1 cellular context compared by ENCODE assay signal in the genomic region with DNA sequence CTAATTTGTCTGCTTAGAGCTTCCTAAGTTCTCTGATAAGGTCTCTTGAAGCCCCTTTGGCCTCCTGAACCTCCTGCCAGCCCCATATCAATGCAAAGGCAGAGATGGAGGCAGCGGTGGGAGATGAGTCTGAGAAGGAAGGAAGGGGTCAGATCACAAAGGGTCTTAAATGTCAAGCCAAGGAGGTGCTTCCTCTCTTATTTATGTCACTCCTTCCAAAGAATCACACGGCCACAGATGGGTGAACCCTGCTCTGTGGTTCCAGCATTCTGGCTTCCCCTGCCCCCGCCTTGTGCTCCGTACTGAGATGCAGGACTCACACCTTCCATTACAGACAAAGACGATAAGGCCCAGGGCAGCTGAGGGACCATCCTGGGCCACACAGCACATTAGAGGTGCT.
TF ChIP-seq lines count a peak whose summit lies in the region.

No MANE protein-coding gene starts in this region.

TF ChIP-seq in SK-N-SH, 30 proteins besides CTCF, POLR2A, EP300 and RAD21 (continued from another document):
- TF ChIP-seq FOSL2 (IDR thresholded peaks at IDR 0.05; ENCODE audit: borderline replicate concordance, low read depth) (no peak), YY1 (IDR thresholded peaks at IDR 0.05; ENCODE audit: low read depth) (no peak), RCOR1 (IDR thresholded peaks at IDR 0.05; ENCODE audit: low read length) (no peak), CHD2 (IDR thresholded peaks at IDR 0.05; ENCODE audit: low read length, partially characterized antibody) (no peak), FOXM1 (IDR thresholded peaks at IDR 0.05; ENCODE audit: low read depth) (no peak), JUND (IDR thresholded peaks at IDR 0.05) (no peak), MAX (IDR thresholded peaks at IDR 0.05; ENCODE audit: low read depth) (no peak), MXI1 (IDR thresholded peaks at IDR 0.05; ENCODE audit: low read depth, low read length) (no peak), FOXJ3 (CRISPR knock-in tag; IDR thresholded peaks at IDR 0.05) (no peak)
- TF ChIP-seq, protein P1, sequence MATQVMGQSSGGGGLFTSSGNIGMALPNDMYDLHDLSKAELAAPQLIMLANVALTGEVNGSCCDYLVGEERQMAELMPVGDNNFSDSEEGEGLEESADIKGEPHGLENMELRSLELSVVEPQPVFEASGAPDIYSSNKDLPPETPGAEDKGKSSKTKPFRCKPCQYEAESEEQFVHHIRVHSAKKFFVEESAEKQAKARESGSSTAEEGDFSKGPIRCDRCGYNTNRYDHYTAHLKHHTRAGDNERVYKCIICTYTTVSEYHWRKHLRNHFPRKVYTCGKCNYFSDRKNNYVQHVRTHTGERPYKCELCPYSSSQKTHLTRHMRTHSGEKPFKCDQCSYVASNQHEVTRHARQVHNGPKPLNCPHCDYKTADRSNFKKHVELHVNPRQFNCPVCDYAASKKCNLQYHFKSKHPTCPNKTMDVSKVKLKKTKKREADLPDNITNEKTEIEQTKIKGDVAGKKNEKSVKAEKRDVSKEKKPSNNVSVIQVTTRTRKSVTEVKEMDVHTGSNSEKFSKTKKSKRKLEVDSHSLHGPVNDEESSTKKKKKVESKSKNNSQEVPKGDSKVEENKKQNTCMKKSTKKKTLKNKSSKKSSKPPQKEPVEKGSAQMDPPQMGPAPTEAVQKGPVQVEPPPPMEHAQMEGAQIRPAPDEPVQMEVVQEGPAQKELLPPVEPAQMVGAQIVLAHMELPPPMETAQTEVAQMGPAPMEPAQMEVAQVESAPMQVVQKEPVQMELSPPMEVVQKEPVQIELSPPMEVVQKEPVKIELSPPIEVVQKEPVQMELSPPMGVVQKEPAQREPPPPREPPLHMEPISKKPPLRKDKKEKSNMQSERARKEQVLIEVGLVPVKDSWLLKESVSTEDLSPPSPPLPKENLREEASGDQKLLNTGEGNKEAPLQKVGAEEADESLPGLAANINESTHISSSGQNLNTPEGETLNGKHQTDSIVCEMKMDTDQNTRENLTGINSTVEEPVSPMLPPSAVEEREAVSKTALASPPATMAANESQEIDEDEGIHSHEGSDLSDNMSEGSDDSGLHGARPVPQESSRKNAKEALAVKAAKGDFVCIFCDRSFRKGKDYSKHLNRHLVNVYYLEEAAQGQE (IDR thresholded peaks at IDR 0.05; ENCODE audit: low read depth, low read length), result no peak
- TF ChIP-seq, protein P2, sequence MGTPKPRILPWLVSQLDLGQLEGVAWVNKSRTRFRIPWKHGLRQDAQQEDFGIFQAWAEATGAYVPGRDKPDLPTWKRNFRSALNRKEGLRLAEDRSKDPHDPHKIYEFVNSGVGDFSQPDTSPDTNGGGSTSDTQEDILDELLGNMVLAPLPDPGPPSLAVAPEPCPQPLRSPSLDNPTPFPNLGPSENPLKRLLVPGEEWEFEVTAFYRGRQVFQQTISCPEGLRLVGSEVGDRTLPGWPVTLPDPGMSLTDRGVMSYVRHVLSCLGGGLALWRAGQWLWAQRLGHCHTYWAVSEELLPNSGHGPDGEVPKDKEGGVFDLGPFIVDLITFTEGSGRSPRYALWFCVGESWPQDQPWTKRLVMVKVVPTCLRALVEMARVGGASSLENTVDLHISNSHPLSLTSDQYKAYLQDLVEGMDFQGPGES (IDR thresholded peaks at IDR 0.05; ENCODE audit: low read depth, low read length), result no peak
- TF ChIP-seq, protein P3, sequence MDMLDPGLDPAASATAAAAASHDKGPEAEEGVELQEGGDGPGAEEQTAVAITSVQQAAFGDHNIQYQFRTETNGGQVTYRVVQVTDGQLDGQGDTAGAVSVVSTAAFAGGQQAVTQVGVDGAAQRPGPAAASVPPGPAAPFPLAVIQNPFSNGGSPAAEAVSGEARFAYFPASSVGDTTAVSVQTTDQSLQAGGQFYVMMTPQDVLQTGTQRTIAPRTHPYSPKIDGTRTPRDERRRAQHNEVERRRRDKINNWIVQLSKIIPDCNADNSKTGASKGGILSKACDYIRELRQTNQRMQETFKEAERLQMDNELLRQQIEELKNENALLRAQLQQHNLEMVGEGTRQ (IDR thresholded peaks at IDR 0.05; ENCODE audit: borderline replicate concordance, low read depth, low read length), result no peak
TF ChIP-seq in SK-N-SH: peak in this region for 0.
